In genomic region chr18:63969965-63970802, GRCh38 we compare ENCODE assay signal across 8 cellular contexts. TPM values are rescaled to one million over a fixed set of nuclear protein-coding genes. Genes with fewer than 3 reads are reported as not detected.
DNase-seq lines count a peak whose midpoint lies in the region; ATAC-seq and TF ChIP-seq lines count a peak whose summit lies in the region.

Gene SERPINB8, plus strand, starts transcription at chr18:63970081. Its CDS starts 8,228 bp downstream, at chr18:63978309.

- WGBS in liver = under 1% methylated on average over 62 of the region's 62 CpGs

- H3K9ac ChIP-seq in liver (ENCODE audit: low read depth in 1 of 2, low read length in 2 of 2) = peak within 1 kb of the TSS; percentile 61 to 88

- H3K9me3 ChIP-seq in liver (ENCODE audit: control insufficient read depth in 4 of 4, low read length in 3 of 4) = no peaks in the 10 kb centered on the region

- peak within 1 kb of the TSS; percentile 78 for H3K4me3 ChIP-seq in AG09309 (ENCODE audit: control insufficient read depth, low read depth, low read length)
- H3K4me3 ChIP-seq in liver (ENCODE audit: low read depth in 1 of 3, low read length in 3 of 3) = peak within 1 kb of the TSS; percentile 74 to 90 (median 77)

- H3K4me1 ChIP-seq in liver (ENCODE audit: control insufficient read depth in 4 of 4, insufficient read depth in 4 of 4, low read length in 3 of 4) = peaks cover 4 to 32% (median 22%) of the 10 kb centered on the region in 4 donors

- H3K36me3 ChIP-seq in liver (ENCODE audit: control insufficient read depth in 4 of 4, insufficient read depth in 3 of 4, low read depth in 1 of 4, low read length in 3 of 4) = no peaks in the 10 kb centered on the region

- TF ChIP-seq RAD21 in liver (IDR thresholded peaks at IDR 0.05) = peak in 1 of 2 donors; percentile 8

- no peaks in the 10 kb centered on the region for H3K27me3 ChIP-seq in liver (ENCODE audit: control insufficient read depth in 4 of 4, insufficient read depth in 4 of 4, low read length in 3 of 4)

- peak within 1 kb of the TSS; percentile 97 to 99 for H3K27ac ChIP-seq in liver (ENCODE audit: low read depth in 1 of 2, low read length in 2 of 2)

- ATAC-seq in GM19043 (IDR thresholded peaks at IDR 0.05; ENCODE audit: low read depth, unreplicated experiment) (peak; percentile 87), HG03378 (IDR thresholded peaks at IDR 0.05; ENCODE audit: unreplicated experiment) (peak; percentile 93)

- no peak for TF ChIP-seq CTCF in AG09309 (IDR thresholded peaks at IDR 0.05; ENCODE audit: control insufficient read depth, insufficient read depth, low read depth, low read length, missing control alignments)
- TF ChIP-seq CTCF in liver (IDR thresholded peaks at IDR 0.05; ENCODE audit: low read depth, low read length, missing input control) = no peak

- peak; percentile 85 for DNase-seq in AG09309 (ENCODE audit: low read depth)
- peak; percentile 98 for DNase-seq in NCI-H510A (lab: John Stamatoyannopoulos, UW)
- DNase-seq in activated CD4-positive, alpha-beta T cell treated with anti-CD3 and anti-CD28 coated beads, Interleukin-2, amount 50 U/mL, for 48 hours = peak; percentile 83 to 87
- peak; percentile 75 to 85 for DNase-seq in dermis microvascular lymphatic vessel endothelial cell (ENCODE audit: low read depth in 2 of 2)
- DNase-seq in stimulated activated CD4-positive, alpha-beta T cell treated with anti-CD3 and anti-CD28 coated beads, Interleukin-4, amount 100 ng/mL, for 1 hour = peak; percentile 75

TF ChIP-seq in liver, 16 proteins besides CTCF, POLR2A, EP300 and RAD21:
- TF ChIP-seq HNF4G (IDR thresholded peaks at IDR 0.05) (no peak), FOXA2 (IDR thresholded peaks at IDR 0.05) (no peak), ATF3 (IDR thresholded peaks at IDR 0.05) (peak; percentile 89), MAX (IDR thresholded peaks at IDR 0.05) (no peak), GABPA (IDR thresholded peaks at IDR 0.05 in 1 of 2, conservative IDR thresholded peaks at IDR 0.05 in 1 of 2) (peak in 1 of 2 donors; percentile 84), ZBTB33 (IDR thresholded peaks at IDR 0.05) (no peak), FOXA1 (IDR thresholded peaks at IDR 0.05) (peak; percentile 8), JUND (IDR thresholded peaks at IDR 0.05) (peak; percentile 88 to 97), YY1 (IDR thresholded peaks at IDR 0.05) (peak; percentile 84), RXRA (IDR thresholded peaks at IDR 0.05) (peak in 1 of 2 donors; percentile 2), EGR1 (IDR thresholded peaks at IDR 0.05; ENCODE audit: low read depth in 2 of 2) (peak; percentile 58 to 60), REST (IDR thresholded peaks at IDR 0.05) (peak; percentile 91), SP1 (IDR thresholded peaks at IDR 0.05) (peak; percentile 50), TAF1 (conservative IDR thresholded peaks at IDR 0.05) (peak; percentile 81), NR2F2 (IDR thresholded peaks at IDR 0.05) (no peak), HNF4A (conservative IDR thresholded peaks at IDR 0.05) (peak; percentile 15 to 30)

RNA-seq across cellular contexts. Expression of gene SERPINB8, which starts in this region (rescaled TPM):
- 3.2 and 6.7 TPM in 2 replicates for total RNA-seq in dermis microvascular lymphatic vessel endothelial cell
- 1 to 10 TPM; 2.5 to 5.1 TPM for total RNA-seq in liver
- polyA plus RNA-seq in liver = 1 to 10 TPM; 8.3 to 8.6 TPM

Comparison
In these comparisons a context has a peak if more than half of its experiments do, and no peak if none do; other contexts are left out.
1. Peak in every context shown above with its lines: DNase-seq, ATAC-seq, H3K4me3 ChIP-seq and H3K27ac ChIP-seq.